Comparison of ENCODE assay signal across 31 cellular contexts in genomic region chr9:27629425-27629824, GRCh38.
"Had no signal": no experiment of that assay in that cellular context is flagged by ENCODE, and none has a peak within 500 bp of the region (broad histone marks: within the 10 kb centered on the region; RNA-seq: fewer than 3 reads in every experiment).

No MANE protein-coding gene starts in this region.

- H3K27ac ChIP-seq: adrenal gland, breast epithelium, cardiac muscle cell, colonic mucosa, epithelial cell of prostate, heart left ventricle had no signal

- H3K9me3 ChIP-seq: adrenal gland, breast epithelium, colonic mucosa, heart left ventricle had no signal

- H3K4me3 ChIP-seq: adrenal gland, breast epithelium, cardiac muscle cell, colonic mucosa, heart left ventricle had no signal

- H3K27me3 ChIP-seq: adrenal gland, breast epithelium, cardiac muscle cell, colonic mucosa had no signal

- DNase-seq: activated CD4-positive, alpha-beta memory T cell treated with anti-CD3 and anti-CD28 coated beads for 36 hours; activated CD4-positive, alpha-beta T cell treated with anti-CD3 and anti-CD28 coated beads for 36 hours; activated CD4-positive, alpha-beta T cell treated with anti-CD3 and anti-CD28 coated beads, Interleukin-2, amount 10 ng/mL, durations not matched to agents 24 days and 14 days; activated CD4-positive, CD25-positive, alpha-beta regulatory T cell; activated CD4-positive, CD25-positive, alpha-beta regulatory T cell treated with anti-CD3 and anti-CD28 coated beads, Interleukin-2, amount 50 U/mL, for 72 hours; activated CD8-positive, alpha-beta memory T cell treated with anti-CD3 and anti-CD28 coated beads, Interleukin-2, amount 10 ng/mL, durations not matched to agents 7 days and 5 days; activated CD8-positive, alpha-beta memory T cell treated with anti-CD3 and anti-CD28 coated beads, Interleukin-2, amount 50 U/mL, for 4 hours; activated CD8-positive, alpha-beta T cell treated with anti-CD3 and anti-CD28 coated beads, Interleukin-2, amount 10 ng/mL, durations not matched to agents 7 days and 5 days; activated effector memory CD4-positive, alpha-beta T cell treated with anti-CD3 and anti-CD28 coated beads, Interleukin-2, amount 50 U/mL, for 16 hours; activated naive CD4-positive, alpha-beta T cell treated with anti-CD3 and anti-CD28 coated beads for 36 hours; activated naive CD8-positive, alpha-beta T cell treated with anti-CD3 and anti-CD28 coated beads for 36 hours; activated naive CD8-positive, alpha-beta T cell treated with anti-CD3 and anti-CD28 coated beads, Interleukin-2, amount 50 U/mL, for 24 hours; activated T-cell treated with anti-CD3 and anti-CD28 coated beads, Interleukin-2, amount 50 U/mL, for 1 hour; activated T-cell treated with anti-CD3 and anti-CD28 coated beads, Interleukin-2, amount 50 U/mL, for 48 hours; adrenal gland; amygdala; aorta; central memory CD4-positive, alpha-beta T cell; cerebellar nuclear complex; colonic mucosa; effector CD8-positive, alpha-beta T cell; foreskin fibroblast; glutamatergic neuron; heart left ventricle; T-helper 2 cell had no signal

- H3K36me3 ChIP-seq: adrenal gland, breast epithelium, cardiac muscle cell, colonic mucosa, heart left ventricle had no signal

- FAIRE-seq: endometrium, endothelial cell of umbilical vein, frontal cortex had no signal

- ATAC-seq: activated CD4-positive, alpha-beta T cell treated with anti-CD3 and anti-CD28 coated beads for 36 hours; activated CD8-positive, alpha-beta memory T cell treated with anti-CD3 and anti-CD28 coated beads, Interleukin-2, amount 10 ng/mL, durations not matched to agents 7 days and 5 days; activated CD8-positive, alpha-beta T cell treated with anti-CD3 and anti-CD28 coated beads, Interleukin-2, amount 10 ng/mL, durations not matched to agents 7 days and 5 days; activated naive CD8-positive, alpha-beta T cell treated with anti-CD3 and anti-CD28 coated beads, Interleukin-2, amount 50 U/mL, for 24 hours; heart left ventricle had no signal

- H3K4me1 ChIP-seq: adrenal gland, breast epithelium, colonic mucosa had no signal
